ENCODE assay signal across 24 cellular contexts in genomic region chr20:58610811-58611210, GRCh38.
"Had no signal": no experiment of that assay in that cellular context is flagged by ENCODE, and none has a peak within 500 bp of the region (broad histone marks: within the 10 kb centered on the region; RNA-seq: fewer than 3 reads in every experiment).

No MANE protein-coding gene starts in this region.

- H3K36me3 Mint-ChIP-seq: activated naive CD8-positive, alpha-beta T cell treated with anti-CD3 and anti-CD28 coated beads for 36 hours had no signal

- H3K27me3 ChIP-seq: ascending aorta had no signal

- H3K27me3 Mint-ChIP-seq: activated CD8-positive, alpha-beta T cell treated with anti-CD3 and anti-CD28 coated beads for 36 hours; activated naive CD8-positive, alpha-beta T cell treated with anti-CD3 and anti-CD28 coated beads for 36 hours; activated T-helper 17 cell treated with anti-CD3 and anti-CD28 coated beads, Interleukin-2, amount 50 U/mL, for 72 hours had no signal

- H3K9me3 ChIP-seq: ascending aorta had no signal

- H3K4me3 ChIP-seq: ascending aorta, K562 had no signal

- H3K9me3 Mint-ChIP-seq: activated CD4-positive, alpha-beta T cell treated with anti-CD3 and anti-CD28 coated beads, Interleukin-2, amount 10 ng/mL, durations not matched to agents 24 days and 14 days; activated CD8-positive, alpha-beta T cell treated with anti-CD3 and anti-CD28 coated beads for 36 hours; activated naive CD8-positive, alpha-beta T cell treated with anti-CD3 and anti-CD28 coated beads for 36 hours; activated T-cell treated with anti-CD3 and anti-CD28 coated beads, Interleukin-2, amount 50 U/mL, for 72 hours; activated T-helper 17 cell treated with anti-CD3 and anti-CD28 coated beads, Interleukin-2, amount 50 U/mL, for 72 hours had no signal

- H3K4me3 Mint-ChIP-seq: activated CD4-positive, alpha-beta T cell treated with anti-CD3 and anti-CD28 coated beads, Interleukin-2, amount 10 ng/mL, durations not matched to agents 24 days and 14 days; activated CD8-positive, alpha-beta T cell treated with anti-CD3 and anti-CD28 coated beads for 36 hours; activated naive CD8-positive, alpha-beta T cell treated with anti-CD3 and anti-CD28 coated beads for 36 hours; activated T-cell treated with anti-CD3 and anti-CD28 coated beads, Interleukin-2, amount 50 U/mL, for 72 hours; activated T-helper 17 cell treated with anti-CD3 and anti-CD28 coated beads, Interleukin-2, amount 50 U/mL, for 72 hours had no signal

- H3K27ac Mint-ChIP-seq: activated CD4-positive, alpha-beta T cell treated with anti-CD3 and anti-CD28 coated beads, Interleukin-2, amount 10 ng/mL, durations not matched to agents 24 days and 14 days; activated CD8-positive, alpha-beta T cell treated with anti-CD3 and anti-CD28 coated beads for 36 hours; activated naive CD8-positive, alpha-beta T cell treated with anti-CD3 and anti-CD28 coated beads for 36 hours; activated T-cell treated with anti-CD3 and anti-CD28 coated beads, Interleukin-2, amount 50 U/mL, for 72 hours; activated T-helper 17 cell treated with anti-CD3 and anti-CD28 coated beads, Interleukin-2, amount 50 U/mL, for 72 hours had no signal

- DNase-seq: activated CD4-positive, alpha-beta T cell treated with anti-CD3 and anti-CD28 coated beads, Interleukin-2, amount 10 ng/mL, durations not matched to agents 24 days and 14 days; activated CD4-positive, alpha-beta T cell treated with anti-CD3 and anti-CD28 coated beads, Interleukin-2, amount 50 U/mL, for 4 hours; activated CD8-positive, alpha-beta T cell treated with anti-CD3 and anti-CD28 coated beads for 36 hours; activated effector memory CD4-positive, alpha-beta T cell treated with anti-CD3 and anti-CD28 coated beads, Interleukin-2, amount 50 U/mL, for 16 hours; activated naive CD4-positive, alpha-beta T cell; activated naive CD4-positive, alpha-beta T cell treated with anti-CD3 and anti-CD28 coated beads, Interleukin-2, amount 50 U/mL, for 16 hours; activated naive CD8-positive, alpha-beta T cell treated with anti-CD3 and anti-CD28 coated beads for 36 hours; activated T-cell treated with anti-CD3 and anti-CD28 coated beads, Interleukin-2, amount 50 U/mL, for 1 hour; activated T-cell treated with anti-CD3 and anti-CD28 coated beads, Interleukin-2, amount 50 U/mL, for 72 hours; amniotic stem cell; NCI-H1048; NCI-H1105 treated with DMSO at 0.1 percent for 48 hours; NCI-H1436; NCI-H1694 treated with DMSO at 0.1 percent for 48 hours; NCI-H2029; NCI-H345; NCI-H524 treated with DMSO at 0.1 percent for 48 hours; SIG-M5; T1000 had no signal

- ATAC-seq: activated CD8-positive, alpha-beta T cell treated with anti-CD3 and anti-CD28 coated beads for 36 hours; activated T-cell treated with anti-CD3 and anti-CD28 coated beads, Interleukin-2, amount 50 U/mL, for 72 hours; activated T-helper 17 cell treated with anti-CD3 and anti-CD28 coated beads, Interleukin-2, amount 50 U/mL, for 72 hours; K562; Right ventricle myocardium inferior had no signal

- H3K27ac ChIP-seq: RWPE1 had no signal

- H3K4me1 Mint-ChIP-seq: activated CD4-positive, alpha-beta T cell treated with anti-CD3 and anti-CD28 coated beads, Interleukin-2, amount 10 ng/mL, durations not matched to agents 24 days and 14 days; activated naive CD8-positive, alpha-beta T cell treated with anti-CD3 and anti-CD28 coated beads for 36 hours; activated T-helper 17 cell treated with anti-CD3 and anti-CD28 coated beads, Interleukin-2, amount 50 U/mL, for 72 hours had no signal

- H3K36me3 ChIP-seq: ascending aorta had no signal
